11 cellular contexts compared by ENCODE assay signal in genomic region chr9:104775574-104775936, GRCh38. TPM values are rescaled to one million over a fixed set of nuclear protein-coding genes. Genes with fewer than 3 reads are reported as not detected.
DNase-seq lines count a peak whose midpoint lies in the region; ATAC-seq and TF ChIP-seq lines count a peak whose summit lies in the region.
"Had no signal": no experiment of that assay in that cellular context is flagged by ENCODE, and none has a peak within 500 bp of the region (broad histone marks: within the 10 kb centered on the region; RNA-seq: fewer than 3 reads in every experiment).

No MANE protein-coding gene starts in this region.

- DNase-seq in right atrium auricular region (ENCODE audit: low spot score) (no peak), SHP77 treated with DMSO at 0.1 percent for 48 hours (lab: John Stamatoyannopoulos, UW) (no peak), NCI-H2171 treated with DMSO at 0.1 percent for 48 hours (lab: John Stamatoyannopoulos, UW) (no peak)
- no peak for DNase-seq in activated CD8-positive, alpha-beta T cell treated with anti-CD3 and anti-CD28 coated beads, Interleukin-2, amount 10 ng/mL, durations not matched to agents 7 days and 5 days
- no peak for DNase-seq in activated effector memory CD4-positive, alpha-beta T cell treated with anti-CD3 and anti-CD28 coated beads, Interleukin-2, amount 50 U/mL, for 16 hours
- DNase-seq: NCI-H446 treated with DMSO at 0.1 percent for 48 hours, T1000 had no signal

- H3K27me3 ChIP-seq in right atrium auricular region, result no peaks in the 10 kb centered on the region

- peak overlapping the region; percentile 59 to 88 for H3K27ac ChIP-seq in right atrium auricular region

- TF ChIP-seq CTCF in right atrium auricular region (IDR thresholded peaks at IDR 0.05), result no peak

- no peaks in the 10 kb centered on the region for H3K36me3 Mint-ChIP-seq in activated CD8-positive, alpha-beta T cell treated with anti-CD3 and anti-CD28 coated beads, Interleukin-2, amount 10 ng/mL, durations not matched to agents 7 days and 5 days (ENCODE audit: low read depth)

- POLR2A ChIA-PET in activated CD8-positive, alpha-beta T cell treated with anti-CD3 and anti-CD28 coated beads, Interleukin-2, amount 10 ng/mL, durations not matched to agents 7 days and 5 days (lab: Charles Lee), result no interaction called here

- H3K9me3 ChIP-seq in right atrium auricular region, result no peaks in the 10 kb centered on the region

- peaks cover 0 to 34% of the 10 kb centered on the region in 2 donors for H3K4me1 ChIP-seq in right atrium auricular region

- H3K4me3 Mint-ChIP-seq in activated CD8-positive, alpha-beta T cell treated with anti-CD3 and anti-CD28 coated beads, Interleukin-2, amount 10 ng/mL, durations not matched to agents 7 days and 5 days, result no peak overlapping the region

- peaks cover 7% of the 10 kb centered on the region for H3K27me3 Mint-ChIP-seq in activated CD8-positive, alpha-beta T cell treated with anti-CD3 and anti-CD28 coated beads, Interleukin-2, amount 10 ng/mL, durations not matched to agents 7 days and 5 days (ENCODE audit: low read depth)

- no peak overlapping the region for H3K27ac Mint-ChIP-seq in activated CD8-positive, alpha-beta T cell treated with anti-CD3 and anti-CD28 coated beads, Interleukin-2, amount 10 ng/mL, durations not matched to agents 7 days and 5 days
- H3K27ac Mint-ChIP-seq: activated naive CD4-positive, alpha-beta T cell treated with anti-CD3 and anti-CD28 coated beads, Interleukin-2, amount 50 U/mL, for 72 hours had no signal

- CTCF ChIA-PET in activated CD8-positive, alpha-beta T cell treated with anti-CD3 and anti-CD28 coated beads, Interleukin-2, amount 10 ng/mL, durations not matched to agents 7 days and 5 days (lab: Charles Lee), result no interaction called here

- H3K36me3 ChIP-seq in right atrium auricular region, result peaks cover 8% of the 10 kb centered on the region

- H3K4me1 Mint-ChIP-seq in activated CD8-positive, alpha-beta T cell treated with anti-CD3 and anti-CD28 coated beads, Interleukin-2, amount 10 ng/mL, durations not matched to agents 7 days and 5 days (ENCODE audit: low read depth), result no peaks in the 10 kb centered on the region

- ATAC-seq in GM18511 (IDR thresholded peaks at IDR 0.05; ENCODE audit: unreplicated experiment) (peak; percentile 71), GM21526 (IDR thresholded peaks at IDR 0.05; ENCODE audit: low FRiP score, unreplicated experiment) (peak; percentile 69), HG03175 (IDR thresholded peaks at IDR 0.05; ENCODE audit: unreplicated experiment) (peak; percentile 70)
- ATAC-seq in activated CD8-positive, alpha-beta T cell treated with anti-CD3 and anti-CD28 coated beads, Interleukin-2, amount 10 ng/mL, durations not matched to agents 7 days and 5 days, result no peak

- H3K4me3 ChIP-seq in right atrium auricular region, result no peak overlapping the region

- no peaks in the 10 kb centered on the region for H3K9me3 Mint-ChIP-seq in activated CD8-positive, alpha-beta T cell treated with anti-CD3 and anti-CD28 coated beads, Interleukin-2, amount 10 ng/mL, durations not matched to agents 7 days and 5 days (ENCODE audit: insufficient read depth)
- H3K9me3 Mint-ChIP-seq: activated naive CD4-positive, alpha-beta T cell treated with anti-CD3 and anti-CD28 coated beads, Interleukin-2, amount 50 U/mL, for 72 hours had no signal

RNA-seq across cellular contexts. Expression of gene NIPSNAP3B, which starts 11.6 kb away (rescaled TPM):
- total RNA-seq in right atrium auricular region, result 10 to 100 TPM; 10.2 to 23.1 TPM
- under 1 TPM; 0.16 to 0.63 TPM for total RNA-seq in activated CD8-positive, alpha-beta T cell treated with anti-CD3 and anti-CD28 coated beads, Interleukin-2, amount 10 ng/mL, durations not matched to agents 7 days and 5 days

RNA-seq across cellular contexts. Expression of gene NIPSNAP3A, which starts 28.1 kb away (rescaled TPM):
- total RNA-seq in right atrium auricular region, result 10 to 100 TPM in 1 of 2 donors, 1 to 10 TPM in 1; 8.3 to 20.6 TPM
- total RNA-seq in activated CD8-positive, alpha-beta T cell treated with anti-CD3 and anti-CD28 coated beads, Interleukin-2, amount 10 ng/mL, durations not matched to agents 7 days and 5 days, result 10 to 100 TPM; 24.1 to 24.6 TPM

Comparison
In these comparisons a context has a peak if more than half of its experiments do, and no peak if none do; other contexts are left out.
1. RNA of gene NIPSNAP3B, which starts 11.6 kb away (total RNA-seq): 10.2 to 23.1 TPM in right atrium auricular region; 0.16 to 0.63 TPM in activated CD8-positive, alpha-beta T cell treated with anti-CD3 and anti-CD28 coated beads, Interleukin-2, amount 10 ng/mL, durations not matched to agents 7 days and 5 days; every median in the first group is over 4 times any median in the second.